In the genomic region with DNA sequence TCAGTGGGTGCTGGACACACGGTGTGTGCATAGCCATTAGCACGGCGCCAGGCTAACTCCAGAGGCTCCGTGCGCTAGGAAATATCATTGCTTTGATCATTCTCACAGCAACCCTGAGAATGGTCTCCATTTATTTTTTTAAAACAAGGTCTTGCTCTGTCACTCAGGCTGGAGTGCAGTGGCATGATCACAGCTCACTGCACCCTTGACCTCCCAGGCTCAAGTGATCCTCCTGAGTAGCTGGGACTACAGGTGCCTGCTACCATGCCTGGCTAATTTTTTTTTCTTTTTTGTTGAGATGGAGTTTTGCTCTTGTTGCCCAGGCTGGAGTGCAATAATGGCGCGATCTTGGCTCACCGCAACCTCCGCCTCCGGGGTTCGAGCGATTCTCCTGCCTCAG, we compare ENCODE assay signal across 11 cellular contexts. TPM values are rescaled to one million over a fixed set of nuclear protein-coding genes. Genes with fewer than 3 reads are reported as not detected.
A peak's percentile ranks its signal among the peaks of the same experiment; 100 is the strongest.
DNase-seq lines count a peak whose midpoint lies in the region; ATAC-seq and TF ChIP-seq lines count a peak whose summit lies in the region.
"Not testable (repeated sequence)": the region's sequence is repeated elsewhere in the genome, so short reads cannot be mapped to it uniquely, and the experiment has no call there.
"Had no signal": no experiment of that assay in that cellular context is flagged by ENCODE, and none has a peak within 500 bp of the region (broad histone marks: within the 10 kb centered on the region; RNA-seq: fewer than 3 reads in every experiment).

No MANE protein-coding gene starts in this region.

- not testable (repeated sequence) for H3K27me3 ChIP-seq in ascending aorta; esophagus muscularis mucosa; layer of hippocampus (ENCODE audit: control insufficient read depth, insufficient read depth, low read length); psoas muscle (ENCODE audit: insufficient read depth in 3 of 3, low read length in 2 of 3); skeletal muscle tissue (ENCODE audit: control insufficient read depth in 3 of 3, insufficient read depth in 3 of 3, low read length in 3 of 3); thyroid gland

- H3K36me3 ChIP-seq in ascending aorta (peaks cover 9 to 23% of the 10 kb centered on the region in 2 donors), esophagus muscularis mucosa (peaks cover 8 to 35% (median 30%) of the 10 kb centered on the region in 4 donors), psoas muscle (ENCODE audit: insufficient read depth in 1 of 2, low read depth in 1 of 2) (peaks cover 0 to 23% of the 10 kb centered on the region in 2 donors)
- H3K36me3 ChIP-seq in skeletal muscle tissue (ENCODE audit: control insufficient read depth in 3 of 3, insufficient read depth in 3 of 3, low read length in 3 of 3); thyroid gland: not testable (repeated sequence)

- TF ChIP-seq EP300 in esophagus muscularis mucosa (IDR thresholded peaks at IDR 0.05) = not testable (repeated sequence)

- not testable (repeated sequence) for H3K9me3 ChIP-seq in ascending aorta; esophagus muscularis mucosa; psoas muscle; skeletal muscle tissue (ENCODE audit: control insufficient read depth in 3 of 3, low read length in 3 of 3); thyroid gland

- peak in 2 of 4 donors; percentile 1 to 9 for ATAC-seq in psoas muscle

- not testable (repeated sequence) for TF ChIP-seq CTCF in ascending aorta (IDR thresholded peaks at IDR 0.05); esophagus muscularis mucosa (IDR thresholded peaks at IDR 0.05); psoas muscle (IDR thresholded peaks at IDR 0.05); thyroid gland (IDR thresholded peaks at IDR 0.05)

- 86% methylated on average over 12 of the region's 12 CpGs for WGBS in esophagus muscularis mucosa
- 70 to 82% (median 70%) methylated on average over 12 of the region's 12 CpGs for WGBS in psoas muscle, 3 donors
- WGBS in thyroid gland, 2 donors = 63 to 90% methylated on average over 7 to 11 of the region's 12 CpGs

- H3K4me1 ChIP-seq in ascending aorta (peaks cover 3 to 15% of the 10 kb centered on the region in 2 donors), esophagus muscularis mucosa (peaks cover 14 to 84% (median 62%) of the 10 kb centered on the region in 4 donors), psoas muscle (peaks cover 39% of the 10 kb centered on the region), skeletal muscle tissue (ENCODE audit: control insufficient read depth in 3 of 3, insufficient read depth in 3 of 3, low read length in 3 of 3) (peaks cover 9 to 35% (median 29%) of the 10 kb centered on the region in 3 donors), thyroid gland (peaks cover 4 to 25% of the 10 kb centered on the region in 2 donors)

- peak overlapping the region in 1 of 3 donors; percentile 20 for H3K9ac ChIP-seq in skeletal muscle tissue (ENCODE audit: low read depth in 1 of 3, low read length in 3 of 3)

- TF ChIP-seq POLR2A in esophagus muscularis mucosa (IDR thresholded peaks at IDR 0.05; ENCODE audit: low read depth); thyroid gland (IDR thresholded peaks at IDR 0.05): not testable (repeated sequence)

- not testable (repeated sequence) for H3K4me3 ChIP-seq in ascending aorta; esophagus muscularis mucosa; psoas muscle; skeletal muscle tissue (ENCODE audit: low read length in 3 of 3); thyroid gland (replicated peaks in 1 of 3)

- not testable (repeated sequence) for DNase-seq in ascending aorta (ENCODE audit: low spot score in 2 of 2); esophagus muscularis mucosa (ENCODE audit: extremely low spot score)
- DNase-seq in psoas muscle = peak in 1 of 2 donors; percentile 46
- peak; percentile 70 to 73 for DNase-seq in thyroid gland

- H3K27ac ChIP-seq in ascending aorta (peak overlapping the region; percentile 5 to 26), esophagus muscularis mucosa (replicated peaks in 1 of 4) (peak overlapping the region; percentile 44 to 96 (median 86)), layer of hippocampus (ENCODE audit: low read depth, low read length) (peak overlapping the region; percentile 18), psoas muscle (peak overlapping the region; percentile 72), skeletal muscle tissue (ENCODE audit: low read depth, low read length) (peak overlapping the region; percentile 60), thyroid gland (peak overlapping the region in 1 of 3 donors; percentile 52)

- intact Hi-C loops in ascending aorta (cut with DNase I); psoas muscle (cut with DNase I); thyroid gland (cut with DNase I): not testable (repeated sequence)
- intact Hi-C loops in esophagus muscularis mucosa (cut with DNase I) = loop anchor here (10.0 kb wide), 1 partner anchor 57 kb away; the partner anchor contains the start of gene NFIC

RNA-seq across cellular contexts. Expression of gene NFIC, which starts 55.3 kb away (rescaled TPM):
- 194 TPM for total RNA-seq in ascending aorta
- 100 to 1,000 TPM; 165 to 297 (median 211) TPM for total RNA-seq in esophagus muscularis mucosa
- total RNA-seq in psoas muscle = 100 to 1,000 TPM; 209 to 439 (median 325) TPM
- polyA plus RNA-seq in psoas muscle = 100 to 1,000 TPM in 2 of 3 donors, 10 to 100 TPM in 1; 100.0 to 270 (median 165) TPM
- 8.4 TPM for total RNA-seq in skeletal muscle tissue
- total RNA-seq in thyroid gland = 100 to 1,000 TPM in 3 of 4 donors, 10 to 100 TPM in 1; 76.2 to 183 (median 132) TPM

RNA-seq across cellular contexts. Expression of gene SMIM24, which starts 58.7 kb away (rescaled TPM):
- total RNA-seq in ascending aorta (not detected), esophagus muscularis mucosa (not detected), psoas muscle (not detected), skeletal muscle tissue (not detected), thyroid gland (not detected)
- under 1 TPM; 0.10 to 0.53 (median 0.49) TPM for polyA plus RNA-seq in psoas muscle
- total RNA-seq: A172; A673; CD4-positive, alpha-beta memory T cell; Daoy; H4 had no signal
- polyA plus RNA-seq: CD4-positive, alpha-beta memory T cell had no signal
